Comparison of ENCODE assay signal across 13 cellular contexts in the genomic region with DNA sequence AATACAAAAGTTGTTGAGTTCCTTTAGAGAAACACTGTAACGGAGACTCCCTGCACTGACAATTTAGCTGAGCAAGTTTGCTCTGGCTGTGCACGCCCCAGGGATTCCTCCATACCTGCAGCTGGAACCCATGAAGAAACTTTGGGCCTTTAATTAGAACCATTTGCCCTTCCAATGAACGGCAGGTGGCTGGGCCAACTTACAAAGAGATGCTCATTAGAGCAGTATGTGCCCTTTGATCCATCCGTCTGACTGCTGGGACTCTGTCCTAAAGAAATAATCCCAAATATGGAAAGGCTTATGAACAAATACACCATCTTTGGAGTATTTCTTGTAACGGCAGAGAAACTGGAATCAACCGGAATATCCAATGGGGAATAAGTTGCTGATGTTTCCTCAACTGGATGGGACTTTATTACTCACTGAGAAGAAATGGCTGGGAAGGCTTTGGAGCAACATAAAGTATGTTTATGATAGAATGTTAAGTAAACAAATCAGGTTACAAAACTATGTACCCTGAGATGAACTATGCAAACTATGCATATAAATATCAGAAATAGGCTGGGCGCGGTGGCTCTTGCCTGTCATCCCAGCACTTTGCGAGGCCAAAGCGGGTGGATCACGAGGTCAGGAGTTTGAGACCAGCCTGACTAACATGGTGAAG. TPM values are rescaled to one million over a fixed set of nuclear protein-coding genes. Genes with fewer than 3 reads are reported as not detected.
DNase-seq lines count a peak whose midpoint lies in the region; ATAC-seq and TF ChIP-seq lines count a peak whose summit lies in the region.
"Had no signal": no experiment of that assay in that cellular context is flagged by ENCODE, and none has a peak within 500 bp of the region (broad histone marks: within the 10 kb centered on the region; RNA-seq: fewer than 3 reads in every experiment).

No MANE protein-coding gene starts in this region.

- H3K9me2 ChIP-seq in PC-3 (replicated peaks; ENCODE audit: low read length), result no peaks in the 10 kb centered on the region

- peak; percentile 83 for DNase-seq in Caki2 (ENCODE audit: low read depth)
- DNase-seq in PC-3, result peak; percentile 83
- DNase-seq in fibroblast of lung (ENCODE audit: low read depth in 2 of 2), result peak; percentile 89 to 97
- DNase-seq in posterior vena cava (ENCODE audit: low spot score), result peak; percentile 69
- no peak for DNase-seq in NCI-H2081 (lab: John Stamatoyannopoulos, UW)
- no peak for DNase-seq in hippocampal formation (lab: John Stamatoyannopoulos, UW)
- DNase-seq: activated CD4-positive, alpha-beta T cell treated with anti-CD3 and anti-CD28 coated beads for 1 hour; activated effector memory CD4-positive, alpha-beta T cell treated with Interleukin-2 at 50 U/mL for 16 hours; islet precursor cell; NCI-H748 treated with DMSO at 0.1 percent for 48 hours; stimulated activated naive CD8-positive, alpha-beta T cell treated with anti-CD3 and anti-CD28 coated beads, Interleukin-15, amount 100 ng/mL, for 72 hours had no signal

- no peak overlapping the region for H3K9ac ChIP-seq in PC-3 (ENCODE audit: low read length)
- no peak overlapping the region for H3K9ac ChIP-seq in fibroblast of lung (ENCODE audit: insufficient read depth, low read length)

- peaks cover 7% of the 10 kb centered on the region for H3K4me1 ChIP-seq in PC-3 (ENCODE audit: insufficient read depth, low read length)
- H3K4me1 ChIP-seq in fibroblast of lung (ENCODE audit: control insufficient read depth, extremely low read depth, insufficient read depth, low read length), result peaks cover 3% of the 10 kb centered on the region

- H2AFZ ChIP-seq in PC-3 (ENCODE audit: low read length), result no peak overlapping the region
- H2AFZ ChIP-seq in fibroblast of lung (ENCODE audit: low read length), result no peak overlapping the region

- no peaks in the 10 kb centered on the region for H3K36me3 ChIP-seq in PC-3 (ENCODE audit: low read depth, low read length)
- H3K36me3 ChIP-seq in fibroblast of lung (ENCODE audit: control insufficient read depth, insufficient read depth, low read length), result no peaks in the 10 kb centered on the region

- H3K4me3 ChIP-seq in PC-3 (ENCODE audit: low read length), result no peak overlapping the region
- no peak overlapping the region for H3K4me3 ChIP-seq in fibroblast of lung (replicated peaks in 1 of 4; ENCODE audit: control extremely low read depth in 1 of 4, insufficient read depth in 1 of 4, low read depth in 3 of 4, low read length in 4 of 4)

- no peaks in the 10 kb centered on the region for H3F3A ChIP-seq in PC-3 (ENCODE audit: low read length, unreplicated experiment)

- BruUV-seq in PC-3 (replicated peaks; lab: Mats Ljungman, UMichigan), result no TSS peak

- CTCF ChIA-PET in PC-3 (lab: Charles Lee), result no interaction called here

- H3K27ac ChIP-seq in PC-3 (ENCODE audit: low read length) (peak overlapping the region; percentile 32), fibroblast of lung (ENCODE audit: insufficient read depth, low read length) (peak overlapping the region; percentile 32)

- no peaks in the 10 kb centered on the region for H3K9me3 ChIP-seq in PC-3 (ENCODE audit: low read length)
- H3K9me3 ChIP-seq in fibroblast of lung (ENCODE audit: control insufficient read depth, insufficient read depth, low read depth, low read length), result no peaks in the 10 kb centered on the region

- TF ChIP-seq CTCF in PC-3 (conservative IDR thresholded peaks at IDR 0.05; ENCODE audit: low read depth, low read length) (no peak), fibroblast of lung (conservative IDR thresholded peaks at IDR 0.05 in 1 of 2, IDR thresholded peaks at IDR 0.05 in 1 of 2; ENCODE audit: low read depth in 1 of 2, low read length in 2 of 2) (no peak)

- H3K27me3 ChIP-seq in PC-3 (ENCODE audit: low read length) (no peaks in the 10 kb centered on the region), fibroblast of lung (ENCODE audit: control insufficient read depth, insufficient read depth, low read length) (peaks cover 2% of the 10 kb centered on the region)

- H3K4me2 ChIP-seq in PC-3 (ENCODE audit: low read length) (no peak overlapping the region), fibroblast of lung (ENCODE audit: extremely low read depth, insufficient read depth, low read length) (no peak overlapping the region)

- intact Hi-C loops in PC-3 (cut with micrococcal nuclease) (no loop called here), posterior vena cava (cut with DNase I) (no loop called here)

- POLR2A ChIA-PET in PC-3 (lab: Charles Lee; ENCODE audit: unreplicated experiment), result no interaction called here

- H4K20me1 ChIP-seq in PC-3 (ENCODE audit: low read length) (no peaks in the 10 kb centered on the region), fibroblast of lung (ENCODE audit: control insufficient read depth, extremely low read depth, insufficient read depth, low read length) (no peaks in the 10 kb centered on the region)

- peak; percentile 97 for ATAC-seq in PC-3
- ATAC-seq in HG03571 (IDR thresholded peaks at IDR 0.05; ENCODE audit: unreplicated experiment), result no peak
- no peak for ATAC-seq in GM19351 (IDR thresholded peaks at IDR 0.05; ENCODE audit: unreplicated experiment)
- ATAC-seq: stimulated activated naive CD8-positive, alpha-beta T cell treated with anti-CD3 and anti-CD28 coated beads, Interleukin-15, amount 100 ng/mL, for 72 hours had no signal

- H3K79me2 ChIP-seq in PC-3 (ENCODE audit: low read length) (no peaks in the 10 kb centered on the region), fibroblast of lung (ENCODE audit: control insufficient read depth, insufficient read depth, low read length) (no peaks in the 10 kb centered on the region)

- in situ Hi-C loops in Caki2 (cut with HindIII; ENCODE audit: low pct_unique_long_range_greater_than_20kb, low sequenced_read_pairs), result no loop called here

RNA-seq across cellular contexts. Expression of a gene that starts 24.4 kb away (rescaled TPM):
- total RNA-seq in Caki2 (2014; rRNA removed; shearing (Covaris generic); ENCODE audit: low replicate concordance), result 67.6 and 85.4 TPM in 2 replicates
- 13.4 and 17.4 TPM in 2 replicates for total RNA-seq in PC-3 (2014; rRNA removed)
- 209 and 270 TPM in 2 replicates for total RNA-seq in fibroblast of lung
- polyA plus RNA-seq in fibroblast of lung, result 96.6 and 134 TPM in 2 replicates
- 162 and 217 TPM in 2 replicates for polyA plus RNA-seq in fibroblast of lung (2012)
- polyA minus RNA-seq in fibroblast of lung (ENCODE audit: low replicate concordance), result 126 and 208 TPM in 2 replicates
- 1,000 to 10,000 TPM in 1 of 2 donors, 100 to 1,000 TPM in 1; 608 to 1,210 TPM for total RNA-seq in posterior vena cava

Comparison
In these comparisons a context has a peak if more than half of its experiments do, and no peak if none do; other contexts are left out.
1. DNase-seq: peak in Caki2 (single experiment), PC-3 (single experiment), fibroblast of lung (2 of 2) and posterior vena cava (single experiment); none in NCI-H2081 (0 of 2) and hippocampal formation (0 of 2).